14 cellular contexts compared by ENCODE assay signal in the genomic region with DNA sequence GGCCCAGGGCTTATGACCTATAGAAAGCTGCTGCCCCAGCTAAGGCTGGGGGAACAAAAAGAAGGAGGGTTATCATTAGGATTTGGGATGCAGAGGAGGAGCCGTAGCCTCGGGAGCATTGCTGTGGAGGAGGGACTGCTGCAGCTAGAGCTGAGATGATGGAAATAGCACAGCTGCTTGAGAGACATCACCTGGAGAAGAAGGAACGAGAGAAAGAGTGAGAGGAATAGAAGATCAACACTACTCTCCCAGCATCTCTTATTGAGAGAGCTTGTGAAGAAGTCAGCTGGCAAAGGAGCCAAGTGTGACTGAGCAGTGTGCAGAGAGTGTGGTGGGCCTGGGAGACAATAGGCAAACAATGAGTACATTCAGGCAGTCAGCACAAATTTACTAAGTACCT.
DNase-seq lines count a peak whose midpoint lies in the region; TF ChIP-seq lines count a peak whose summit lies in the region.
"Had no signal": no experiment of that assay in that cellular context is flagged by ENCODE, and none has a peak within 500 bp of the region (broad histone marks: within the 10 kb centered on the region; RNA-seq: fewer than 3 reads in every experiment).

No MANE protein-coding gene starts in this region.

- in situ Hi-C loops in G401 (cut with HindIII; ENCODE audit: low sequenced_read_pairs), result no loop called here

- no peaks in the 10 kb centered on the region for H3K36me3 Mint-ChIP-seq in nephron (ENCODE audit: low read depth)

- DNase-seq in DMS79 treated with DMSO at 0.1 percent for 48 hours (lab: John Stamatoyannopoulos, UW), result peak; percentile 25
- peak; percentile 26 for DNase-seq in globus pallidus (ENCODE audit: low spot score)
- DNase-seq in ureter (ENCODE audit: low spot score), result peak; percentile 26
- DNase-seq in T1000 (lab: John Stamatoyannopoulos, UW), result no peak
- no peak for DNase-seq in left ventricle myocardium inferior
- no peak for DNase-seq in G401 (ENCODE audit: low spot score)
- DNase-seq: C1 segment of cervical spinal cord; Calu3; CD4-positive, alpha-beta T cell; DND-41; GF-D8 had no signal

- H3K36me3 ChIP-seq in left ventricle myocardium inferior, result no peaks in the 10 kb centered on the region
- H3K36me3 ChIP-seq: HAP-1 had no signal

- H3K4me1 ChIP-seq in left ventricle myocardium inferior, result no peaks in the 10 kb centered on the region
- H3K4me1 ChIP-seq: HAP-1 had no signal

- TF ChIP-seq CTCF in nephron (IDR thresholded peaks at IDR 0.05; ENCODE audit: unreplicated experiment in 3 of 3), result no peak
- no peak for TF ChIP-seq CTCF in left ventricle myocardium inferior (IDR thresholded peaks at IDR 0.05; ENCODE audit: borderline replicate concordance)

- H3K27me3 ChIP-seq in left ventricle myocardium inferior (ENCODE audit: low read depth), result no peaks in the 10 kb centered on the region

- H3K27ac Mint-ChIP-seq in nephron, result peak overlapping the region in 2 of 3 experiments; percentile 6 to 19
- H3K27ac Mint-ChIP-seq: B cell; CD4-positive, alpha-beta T cell had no signal

- H3K4me3 ChIP-seq in left ventricle myocardium inferior, result no peak overlapping the region
- H3K4me3 ChIP-seq: HAP-1 had no signal

- H3K4me1 Mint-ChIP-seq in nephron, result peaks cover 6% of the 10 kb centered on the region
- H3K4me1 Mint-ChIP-seq: B cell had no signal

- H3K27me3 Mint-ChIP-seq in nephron (ENCODE audit: low read depth), result peaks cover 14% of the 10 kb centered on the region
- H3K27me3 Mint-ChIP-seq: B cell; CD4-positive, alpha-beta T cell had no signal

- H3K9me3 ChIP-seq in left ventricle myocardium inferior (replicated peaks), result no peaks in the 10 kb centered on the region
- H3K9me3 ChIP-seq: HAP-1 had no signal

- no peaks in the 10 kb centered on the region for H3K9me3 Mint-ChIP-seq in nephron
- H3K9me3 Mint-ChIP-seq: CD4-positive, alpha-beta T cell had no signal

- no peak overlapping the region for H3K27ac ChIP-seq in left ventricle myocardium inferior (replicated peaks)

- no peak overlapping the region for H3K4me3 Mint-ChIP-seq in nephron
- H3K4me3 Mint-ChIP-seq: B cell; CD4-positive, alpha-beta T cell had no signal

- intact Hi-C loops in left ventricle myocardium inferior (cut with micrococcal nuclease), result no loop called here

Comparison
In these comparisons a context has a peak if more than half of its experiments do, and no peak if none do; other contexts are left out.
1. DNase-seq: peak in DMS79 treated with DMSO at 0.1 percent for 48 hours (single experiment), globus pallidus (single experiment) and ureter (single experiment); none in T1000 (single experiment), left ventricle myocardium inferior (single experiment) and G401 (single experiment).